ENCODE assay signal across 10 cellular contexts in the genomic region with DNA sequence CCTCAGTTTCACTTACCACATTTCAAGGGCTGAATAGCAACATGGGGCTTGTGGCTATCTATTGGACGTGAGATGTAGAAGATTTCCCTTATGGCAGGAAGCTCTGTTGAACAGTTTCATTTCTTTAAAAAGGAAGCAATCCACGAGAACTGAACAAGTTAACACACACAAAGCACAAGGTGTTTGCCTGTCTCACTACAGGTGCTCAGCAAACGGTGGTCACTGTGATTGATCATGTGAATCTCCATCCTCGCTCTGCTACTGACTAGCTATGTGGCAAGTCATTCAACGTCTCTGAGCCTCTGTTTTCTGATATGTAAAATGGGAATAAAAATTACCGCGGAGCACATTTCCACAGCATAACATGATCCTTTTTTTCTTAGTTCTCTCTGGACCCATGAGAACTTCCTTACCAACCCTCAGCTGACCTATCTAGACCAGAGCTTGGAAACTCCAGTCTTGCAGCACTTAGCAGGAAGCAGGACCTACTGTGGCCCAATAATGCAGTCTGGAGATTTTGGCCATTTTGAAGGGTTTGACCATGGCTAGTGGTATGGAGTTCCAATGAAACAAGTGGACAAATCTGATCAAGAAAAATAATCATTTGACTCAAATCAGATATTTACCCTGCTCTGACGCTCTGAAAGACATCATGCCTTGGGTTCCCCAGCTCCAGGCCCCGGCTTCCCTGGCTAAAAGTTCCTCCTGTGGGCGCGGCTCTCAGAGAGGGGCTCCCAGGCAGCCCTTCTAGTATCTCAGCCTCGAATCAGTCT.
A peak's percentile ranks its signal among the peaks of the same experiment; 100 is the strongest.
DNase-seq lines count a peak whose midpoint lies in the region; ATAC-seq and TF ChIP-seq lines count a peak whose summit lies in the region.
"Had no signal": no experiment of that assay in that cellular context is flagged by ENCODE, and none has a peak within 500 bp of the region (broad histone marks: within the 10 kb centered on the region; RNA-seq: fewer than 3 reads in every experiment).

No MANE protein-coding gene starts in this region.

- DNase-seq in T-helper 17 cell (no peak), spleen (no peak), posterior cingulate gyrus (no peak), OCI-M1 (lab: John Stamatoyannopoulos, UW) (no peak), nucleus accumbens (lab: John Stamatoyannopoulos, UW) (no peak), NCI-H2107 (lab: John Stamatoyannopoulos, UW) (no peak)
- DNase-seq: activated CD4-positive, alpha-beta T cell treated with anti-CD3 and anti-CD28 coated beads, Interleukin-2, amount 50 U/mL, for 48 hours; GF-D8 had no signal

- WGBS in spleen, 5 donors = 66 to 73% (median 71%) methylated on average over 12 of the region's 12 CpGs

- peak overlapping the region; percentile 44 to 85 (median 76) for H3K27ac ChIP-seq in spleen

- H3K27ac Mint-ChIP-seq in T-helper 17 cell = peak overlapping the region; percentile 34

- no peaks in the 10 kb centered on the region for H3K36me3 Mint-ChIP-seq in T-helper 17 cell (ENCODE audit: low read depth)

- H3K27me3 Mint-ChIP-seq in T-helper 17 cell = no peaks in the 10 kb centered on the region

- H3K36me3 ChIP-seq in spleen = no peaks in the 10 kb centered on the region

- no peak for TF ChIP-seq CTCF in spleen (IDR thresholded peaks at IDR 0.05 in 8 of 11, conservative IDR thresholded peaks at IDR 0.05 in 3 of 11)

- no peak for TF ChIP-seq POLR2A in spleen (IDR thresholded peaks at IDR 0.05)

- H3K4me1 Mint-ChIP-seq in T-helper 17 cell = peaks cover 13% of the 10 kb centered on the region

- H3K9me3 ChIP-seq in T-helper 17 cell (ENCODE audit: control insufficient read depth, low read length, poor library complexity, severe bottlenecking) (no peaks in the 10 kb centered on the region), spleen (no peaks in the 10 kb centered on the region)

- intact Hi-C loops in spleen (cut with DNase I; ENCODE audit: low total_unique reads) = no loop called here
- intact Hi-C loops in posterior cingulate gyrus (cut with DNase I) = no loop called here

- no peak overlapping the region for H3K4me3 Mint-ChIP-seq in T-helper 17 cell

- peaks cover 3 to 82% (median 23%) of the 10 kb centered on the region in 6 donors for H3K4me1 ChIP-seq in spleen

- no peaks in the 10 kb centered on the region for H3K27me3 ChIP-seq in spleen (replicated peaks in 1 of 7)

- ATAC-seq in GM18873 (IDR thresholded peaks at IDR 0.05; ENCODE audit: low FRiP score, unreplicated experiment) (peak; percentile 61), HG02885 (IDR thresholded peaks at IDR 0.05; ENCODE audit: poor library complexity, unreplicated experiment) (peak; percentile 60), T-helper 17 cell (peak; percentile 68)

- no peak overlapping the region for H3K4me3 ChIP-seq in spleen
